Comparison of ENCODE assay signal across 8 cellular contexts in the genomic region with DNA sequence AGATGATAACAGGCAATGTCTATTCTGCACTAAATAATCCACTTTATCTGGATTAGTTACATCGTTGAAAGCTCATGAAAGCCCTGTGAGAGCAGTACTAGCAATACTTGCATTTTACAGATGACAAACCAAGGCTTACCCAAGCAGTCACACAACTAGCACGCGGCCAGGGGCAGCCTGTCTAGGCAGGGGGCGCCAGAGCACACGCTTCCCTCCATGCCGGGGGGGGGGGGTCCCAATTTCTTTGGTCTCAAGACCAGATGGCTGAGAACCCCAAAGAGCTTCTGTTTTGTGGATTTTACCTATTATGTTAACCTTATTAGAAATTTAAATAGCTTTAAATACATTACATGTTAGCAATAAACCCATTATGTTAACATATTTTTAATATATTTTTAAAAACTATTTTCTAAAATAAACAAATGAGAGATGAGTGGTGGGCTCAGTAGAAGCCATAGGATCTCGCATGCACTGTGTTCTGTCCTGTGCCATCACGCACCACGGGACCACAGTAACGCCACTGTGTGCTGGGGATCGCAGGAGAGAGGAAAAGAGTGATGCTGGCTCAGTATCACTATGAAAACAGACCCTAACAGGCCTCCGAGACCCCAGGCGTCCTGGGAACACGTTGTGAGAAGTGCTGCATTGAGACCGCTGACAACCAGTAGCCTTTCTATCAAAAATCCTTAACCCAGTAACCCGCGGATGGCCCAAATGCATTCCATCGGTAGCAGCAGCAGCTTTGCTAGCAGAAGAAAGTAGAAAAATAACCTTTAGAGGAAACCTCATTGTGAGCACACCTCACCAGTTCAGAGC. TPM values are rescaled to one million over a fixed set of nuclear protein-coding genes. Genes with fewer than 3 reads are reported as not detected.
DNase-seq lines count a peak whose midpoint lies in the region; ATAC-seq, FAIRE-seq and TF ChIP-seq lines count a peak whose summit lies in the region.

No MANE protein-coding gene starts in this region.

- H3K27me3 Mint-ChIP-seq in CD4-positive, alpha-beta memory T cell, result peaks cover 7 to 15% of the 10 kb centered on the region in 2 donors

- no peak overlapping the region for H3K27ac ChIP-seq in CD4-positive, alpha-beta memory T cell (ENCODE audit: low read depth, low read length)
- H3K27ac ChIP-seq in body of pancreas (no peak overlapping the region), kidney (ENCODE audit: low read depth in 2 of 2, low read length in 2 of 2) (no peak overlapping the region)

- H3K9ac ChIP-seq in kidney (ENCODE audit: low read length in 2 of 2), result no peak overlapping the region

- CTCF ChIA-PET in CD4-positive, alpha-beta memory T cell (lab: Charles Lee; ENCODE audit: partially characterized antibody), result interaction anchor here (0.6 to 7.5 kb wide), 27 partner anchors 9 to 199 kb away, joined by 3 to 104 read pairs (median 4); no protein-coding TSS in a partner anchor

- 40% methylated on average over 18 of the region's 18 CpGs for WGBS in body of pancreas, 2 donors

- H3K9me3 Mint-ChIP-seq in CD4-positive, alpha-beta memory T cell, result no peaks in the 10 kb centered on the region

- H3K36me3 Mint-ChIP-seq in CD4-positive, alpha-beta memory T cell, result peaks cover 0 to under 1% of the 10 kb centered on the region in 2 donors

- peaks cover 6% of the 10 kb centered on the region for H3K27me3 ChIP-seq in CD4-positive, alpha-beta memory T cell (ENCODE audit: insufficient read depth, low read length)
- peaks cover 0 to under 1% of the 10 kb centered on the region in 2 donors for H3K27me3 ChIP-seq in body of pancreas

- TF ChIP-seq CTCF in body of pancreas (IDR thresholded peaks at IDR 0.05) (peak; percentile 27 to 66 (median 43)), kidney (IDR thresholded peaks at IDR 0.05; ENCODE audit: borderline replicate concordance, extremely low read depth, insufficient read depth) (peak; percentile 57)

- no peak for FAIRE-seq in kidney (lab: Jason Lieb, UNC)

- DNase-seq in CD4-positive, alpha-beta memory T cell, result peak in 4 of 5 donors; percentile 8 to 55 (median 32)
- DNase-seq in RPMI8226, result peak; percentile 73
- peak; percentile 32 to 62 (median 38) for DNase-seq in body of pancreas
- no peak for DNase-seq in kidney
- DNase-seq in stimulated activated naive CD8-positive, alpha-beta T cell treated with anti-CD3 and anti-CD28 coated beads, Interleukin-15, Interleukin-2, amounts not matched to agents 100 U/mL and 50 U/mL, for 24 hours, result peak; percentile 64

- ATAC-seq in GM18907 (IDR thresholded peaks at IDR 0.05; ENCODE audit: unreplicated experiment) (peak; percentile 73), HG03432 (IDR thresholded peaks at IDR 0.05; ENCODE audit: unreplicated experiment) (peak; percentile 77), body of pancreas (peak; percentile 47), GM21825 (IDR thresholded peaks at IDR 0.05; ENCODE audit: unreplicated experiment) (no peak)
- peak; percentile 90 for ATAC-seq in stimulated activated naive CD8-positive, alpha-beta T cell treated with anti-CD3 and anti-CD28 coated beads, Interleukin-15, Interleukin-2, amounts not matched to agents 100 U/mL and 50 U/mL, for 24 hours

- H3K9me3 ChIP-seq in CD4-positive, alpha-beta memory T cell (ENCODE audit: control insufficient read depth in 1 of 2, low read length in 2 of 2), result no peaks in the 10 kb centered on the region
- H3K9me3 ChIP-seq in body of pancreas (no peaks in the 10 kb centered on the region), kidney (ENCODE audit: control insufficient read depth in 1 of 2, low read length in 2 of 2) (no peaks in the 10 kb centered on the region)

- POLR2A ChIA-PET in CD4-positive, alpha-beta memory T cell (lab: Charles Lee; ENCODE audit: partially characterized antibody), result interaction anchor here (0.7 to 1.5 kb wide), 4 partner anchors 60 to 102 kb away, joined by 3 to 5 read pairs (median 3); no protein-coding TSS in a partner anchor

- TF ChIP-seq POLR2A in body of pancreas (IDR thresholded peaks at IDR 0.05), result no peak

- H3K36me3 ChIP-seq in CD4-positive, alpha-beta memory T cell (ENCODE audit: insufficient read depth, low read length), result no peaks in the 10 kb centered on the region
- H3K36me3 ChIP-seq in body of pancreas (replicated peaks in 1 of 2; ENCODE audit: insufficient read depth in 1 of 2, low read depth in 2 of 2) (no peaks in the 10 kb centered on the region), kidney (ENCODE audit: control insufficient read depth in 1 of 2, insufficient read depth in 2 of 2, low read length in 2 of 2) (no peaks in the 10 kb centered on the region)

- H3K4me3 ChIP-seq in CD4-positive, alpha-beta memory T cell (ENCODE audit: low read length in 2 of 2), result no peak overlapping the region
- H3K4me3 ChIP-seq in body of pancreas (no peak overlapping the region), kidney (ENCODE audit: low read length in 2 of 2) (no peak overlapping the region)

- H3K4me3 Mint-ChIP-seq in CD4-positive, alpha-beta memory T cell, result no peak overlapping the region

- no peak overlapping the region for H3K27ac Mint-ChIP-seq in CD4-positive, alpha-beta memory T cell

- intact Hi-C loops in CD4-positive, alpha-beta memory T cell (cut with micrococcal nuclease), result loop anchor here (1.0 kb wide), 3 partner anchors 69 to 199 kb away; a partner anchor contains a TSS
- intact Hi-C loops in body of pancreas (cut with DNase I), result no loop called here
- intact Hi-C loops in kidney (cut with DNase I), result no loop called here

- peaks cover 3% of the 10 kb centered on the region for H3K4me1 ChIP-seq in CD4-positive, alpha-beta memory T cell (ENCODE audit: insufficient read depth, low read length)
- H3K4me1 ChIP-seq in body of pancreas (peaks cover 4% of the 10 kb centered on the region), kidney (ENCODE audit: control insufficient read depth in 1 of 2, insufficient read depth in 1 of 2, low read depth in 1 of 2, low read length in 2 of 2) (peaks cover 3 to 5% of the 10 kb centered on the region in 2 donors)

- peaks cover 0 to 6% (median 2%) of the 10 kb centered on the region in 4 donors for H3K4me1 Mint-ChIP-seq in CD4-positive, alpha-beta memory T cell

RNA-seq across cellular contexts. Expression of a gene that starts 5.3 kb away (rescaled TPM):
- not detected for total RNA-seq in CD4-positive, alpha-beta memory T cell
- polyA plus RNA-seq in CD4-positive, alpha-beta memory T cell, result not detected
- total RNA-seq in body of pancreas (not detected), kidney (0.19 TPM)
- polyA plus RNA-seq in kidney (ENCODE audit: insufficient read depth, low read depth, low replicate concordance), result not detected

RNA-seq across cellular contexts. Expression of a gene that starts 28.9 kb away (rescaled TPM):
- total RNA-seq in CD4-positive, alpha-beta memory T cell, result 10 to 100 TPM; 37.5 to 40.3 TPM
- 10 to 100 TPM; 37.3 to 70.3 TPM for polyA plus RNA-seq in CD4-positive, alpha-beta memory T cell
- total RNA-seq in body of pancreas (10 to 100 TPM; 11.5 to 28.0 TPM), kidney (48.3 TPM)
- 73.2 TPM for polyA plus RNA-seq in kidney (ENCODE audit: insufficient read depth, low read depth, low replicate concordance)
